Comparison of ENCODE assay signal across 13 cellular contexts in genomic region chr16:86597126-86597879, GRCh38. TPM values are rescaled to one million over a fixed set of nuclear protein-coding genes. Genes with fewer than 3 reads are reported as not detected.
DNase-seq lines count a peak whose midpoint lies in the region; ATAC-seq and TF ChIP-seq lines count a peak whose summit lies in the region.
"Had no signal": no experiment of that assay in that cellular context is flagged by ENCODE, and none has a peak within 500 bp of the region (broad histone marks: within the 10 kb centered on the region; RNA-seq: fewer than 3 reads in every experiment).

No MANE protein-coding gene starts in this region.

- H3K36me3 Mint-ChIP-seq in HFFc6 (ENCODE audit: low read depth): peaks cover 4% of the 10 kb centered on the region; the same call in 1 of the 2 replicates
- H3K36me3 Mint-ChIP-seq: CD4-positive, alpha-beta memory T cell had no signal

- H3K4me3 Mint-ChIP-seq in HFFc6: peak overlapping the region; percentile 79
- H3K4me3 Mint-ChIP-seq: B cell; CD4-positive, alpha-beta memory T cell had no signal

- TF ChIP-seq CTCF in HFFc6 (IDR thresholded peaks at IDR 0.05) (no peak), coronary artery (IDR thresholded peaks at IDR 0.05) (no peak), thoracic aorta (IDR thresholded peaks at IDR 0.05) (no peak)

- no peak overlapping the region for H3K9ac ChIP-seq in BLaER1

- no peak for DNase-seq in HFFc6
- DNase-seq in coronary artery (ENCODE audit: low spot score): no peak
- no peak for DNase-seq in thoracic aorta (ENCODE audit: low spot score)
- no peak for DNase-seq in HuH-7.5 (ENCODE audit: low spot score)
- DNase-seq in EL: no peak
- DNase-seq: CD4-positive, alpha-beta memory T cell; DMS153; DMS79 treated with DMSO at 0.1 percent for 48 hours; GDM1 had no signal

- H3K9me3 ChIP-seq in BLaER1 (peaks cover 19% of the 10 kb centered on the region), thoracic aorta (no peaks in the 10 kb centered on the region)

- no peaks in the 10 kb centered on the region for H3K9me3 Mint-ChIP-seq in HFFc6
- H3K9me3 Mint-ChIP-seq: CD4-positive, alpha-beta memory T cell had no signal

- H3K27ac Mint-ChIP-seq in HFFc6: peak overlapping the region; percentile 86
- H3K27ac Mint-ChIP-seq: B cell; CD4-positive, alpha-beta memory T cell had no signal

- ATAC-seq in thoracic aorta (ENCODE audit: insufficient number of reproducible peaks, low FRiP score, low read depth): no peak
- no peak for ATAC-seq in GM21717 (IDR thresholded peaks at IDR 0.05; ENCODE audit: unreplicated experiment)

- no peaks in the 10 kb centered on the region for H3K27me3 ChIP-seq in BLaER1
- H3K27me3 ChIP-seq in thoracic aorta (replicated peaks; ENCODE audit: insufficient read depth): no peaks in the 10 kb centered on the region

- no peaks in the 10 kb centered on the region for H3K27me3 Mint-ChIP-seq in HFFc6 (ENCODE audit: insufficient read depth)

- 0 out of 2 replicates have a peak overlapping the region, but pooled peaks have one; percentile 1 for H3K4me2 ChIP-seq in BLaER1

- H3K27ac ChIP-seq in BLaER1: no peak overlapping the region
- peak overlapping the region; percentile 79 to 93 for H3K27ac ChIP-seq in coronary artery
- peak overlapping the region; percentile 87 to 94 for H3K27ac ChIP-seq in thoracic aorta
- H3K27ac ChIP-seq: C4-2B had no signal

- H3K4me3 ChIP-seq in BLaER1 (no peak overlapping the region), coronary artery (peak overlapping the region; percentile 37), thoracic aorta (peak overlapping the region; percentile 56)

- H4K20me1 ChIP-seq in BLaER1: no peaks in the 10 kb centered on the region

- no peaks in the 10 kb centered on the region for H3K36me3 ChIP-seq in BLaER1
- H3K36me3 ChIP-seq in thoracic aorta: no peaks in the 10 kb centered on the region

- H3K4me1 ChIP-seq in BLaER1: peaks cover 52% of the 10 kb centered on the region
- H3K4me1 ChIP-seq in thoracic aorta (ENCODE audit: control insufficient read depth in 1 of 2, low read depth in 2 of 2): peaks cover 42 to 95% of the 10 kb centered on the region in 2 donors

- H3K4me1 Mint-ChIP-seq in HFFc6 (ENCODE audit: low read depth): peaks cover 71% of the 10 kb centered on the region
- H3K4me1 Mint-ChIP-seq: B cell had no signal

RNA-seq across cellular contexts. Expression of gene FOXL1, which starts 19.0 kb away (rescaled TPM):
- total RNA-seq in HFFc6 (2021; fragmentation: NEBNext Ultra II Directional; extraction: Animal tissue kit (Norgen Biotek cat#: 25700)): 10 to 100 TPM; 20.2 to 25.3 (median 21.6) TPM
- total RNA-seq in thoracic aorta: 10 to 100 TPM; 52.1 to 52.8 TPM
- total RNA-seq: B cell; CD4-positive, alpha-beta memory T cell had no signal

RNA-seq across cellular contexts. Expression of gene FOXC2, which starts 30.7 kb away (rescaled TPM):
- 1 to 10 TPM; 6.3 to 8.4 (median 7.9) TPM for total RNA-seq in HFFc6 (2021; fragmentation: NEBNext Ultra II Directional; extraction: Animal tissue kit (Norgen Biotek cat#: 25700))
- total RNA-seq in thoracic aorta: 10 to 100 TPM; 54.5 to 60.7 TPM
- total RNA-seq: B cell; CD4-positive, alpha-beta memory T cell had no signal

RNA-seq across cellular contexts. Expression of gene MTHFSD, which starts 42.3 kb away (rescaled TPM):
- total RNA-seq in HFFc6 (2021; fragmentation: NEBNext Ultra II Directional; extraction: Animal tissue kit (Norgen Biotek cat#: 25700)): 10 to 100 TPM; 16.8 to 18.6 (median 17.0) TPM
- total RNA-seq in thoracic aorta: 10 to 100 TPM; 25.0 to 30.8 TPM

Comparison
In these comparisons a context has a peak if more than half of its experiments do, and no peak if none do; other contexts are left out.
1. RNA of gene FOXC2, which starts 30.7 kb away (total RNA-seq): 54.5 to 60.7 TPM in thoracic aorta; 6.3 to 8.4 TPM in HFFc6; every median in the first group is over 4 times any median in the second.